ENCODE assay signal across 16 cellular contexts in the genomic region with DNA sequence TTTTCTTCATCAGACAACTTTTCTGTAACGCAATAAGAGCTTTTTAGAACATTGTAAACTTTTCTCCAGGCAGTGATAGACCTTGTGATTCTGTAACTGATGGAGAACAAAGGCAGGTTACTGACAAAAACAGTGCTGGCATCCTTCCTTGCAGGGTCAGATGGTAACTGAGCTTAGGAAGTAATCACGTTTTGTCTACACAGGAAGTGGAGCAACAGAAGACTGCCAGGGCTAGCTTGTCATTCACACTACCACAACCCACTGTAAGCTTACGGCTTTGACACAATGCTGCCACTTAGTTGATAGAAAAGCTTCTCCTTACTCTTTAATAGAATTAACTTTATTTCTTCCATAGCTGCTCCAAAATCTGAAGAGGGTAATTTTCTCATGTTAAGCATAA. TPM values are rescaled to one million over a fixed set of nuclear protein-coding genes. Genes with fewer than 3 reads are reported as not detected.
DNase-seq lines count a peak whose midpoint lies in the region; ATAC-seq and TF ChIP-seq lines count a peak whose summit lies in the region.
"Had no signal": no experiment of that assay in that cellular context is flagged by ENCODE, and none has a peak within 500 bp of the region (broad histone marks: within the 10 kb centered on the region; RNA-seq: fewer than 3 reads in every experiment).

No MANE protein-coding gene starts in this region.

- no peak overlapping the region for H3K27ac ChIP-seq in trophoblast cell (ENCODE audit: low read depth, low read length)
- H3K27ac ChIP-seq: epithelial cell of prostate, Peyer's patch, right lobe of liver had no signal

- no peaks in the 10 kb centered on the region for H4K20me1 ChIP-seq in Loucy (ENCODE audit: insufficient read depth, low read length, poor library complexity, severe bottlenecking)

- H2AK5ac ChIP-seq in trophoblast cell (ENCODE audit: low read length), result no peak overlapping the region

- peak overlapping the region; percentile 34 for H3K4me2 ChIP-seq in Loucy (ENCODE audit: low read depth, low read length, poor library complexity, severe bottlenecking)
- H3K4me2 ChIP-seq in trophoblast cell (ENCODE audit: low read length), result no peak overlapping the region

- H2BK5ac ChIP-seq in trophoblast cell (ENCODE audit: low read depth, low read length, poor library complexity), result no peak overlapping the region

- H2BK120ac ChIP-seq in trophoblast cell (ENCODE audit: insufficient read depth, low read length, poor library complexity), result no peak overlapping the region

- H3F3A ChIP-seq in Loucy (ENCODE audit: low read depth), result no peaks in the 10 kb centered on the region

- H3K9me3 ChIP-seq in Loucy (ENCODE audit: insufficient read depth, low read depth, low read length) (no peaks in the 10 kb centered on the region), trophoblast cell (ENCODE audit: insufficient read depth, low read depth, low read length) (no peaks in the 10 kb centered on the region)
- H3K9me3 ChIP-seq: Peyer's patch, right lobe of liver had no signal

- peaks cover 9% of the 10 kb centered on the region for H3K4me1 ChIP-seq in Loucy (ENCODE audit: insufficient read depth, low read length, poor library complexity, severe bottlenecking)
- no peaks in the 10 kb centered on the region for H3K4me1 ChIP-seq in trophoblast cell (ENCODE audit: control insufficient read depth in 1 of 2, insufficient read depth in 2 of 2, low read length in 2 of 2)
- H3K4me1 ChIP-seq: Peyer's patch, right lobe of liver had no signal

- no peak overlapping the region for H3K4me3 ChIP-seq in Loucy (ENCODE audit: low read length, poor library complexity, severe bottlenecking)
- no peak overlapping the region for H3K4me3 ChIP-seq in trophoblast cell (ENCODE audit: low read depth, low read length)
- H3K4me3 ChIP-seq: Peyer's patch, right lobe of liver had no signal

- H3K9me2 ChIP-seq in Loucy (replicated peaks; ENCODE audit: low read depth, low read length), result no peaks in the 10 kb centered on the region

- H2BK12ac ChIP-seq in trophoblast cell (ENCODE audit: low read length), result no peak overlapping the region

- no peak for TF ChIP-seq CTCF in Loucy (conservative IDR thresholded peaks at IDR 0.05; ENCODE audit: low read length)

- no peak overlapping the region for H3K4ac ChIP-seq in trophoblast cell (ENCODE audit: low read depth, low read length)

- no peaks in the 10 kb centered on the region for H3K27me3 ChIP-seq in Loucy (ENCODE audit: insufficient read depth, low read length, poor library complexity, severe bottlenecking)
- no peaks in the 10 kb centered on the region for H3K27me3 ChIP-seq in trophoblast cell (ENCODE audit: insufficient read depth, low read length)
- H3K27me3 ChIP-seq: Peyer's patch, right lobe of liver had no signal

- no peaks in the 10 kb centered on the region for H3K79me1 ChIP-seq in trophoblast cell (ENCODE audit: low read length)

- H3K14ac ChIP-seq in trophoblast cell (ENCODE audit: low read length), result no peak overlapping the region

- DNase-seq in EH (ENCODE audit: low read depth), result peak; percentile 41
- peak; percentile 54 for DNase-seq in astrocyte of the hippocampus (ENCODE audit: low read depth, low spot score)
- DNase-seq in iris pigment epithelial cell (ENCODE audit: low read depth), result peak; percentile 78
- no peak for DNase-seq in trophoblast cell
- DNase-seq in H4 (ENCODE audit: low spot score), result no peak
- DNase-seq: activated CD8-positive, alpha-beta T cell treated with anti-CD3 and anti-CD28 coated beads, Interleukin-2, amount 10 ng/mL, durations not matched to agents 7 days and 5 days; head of caudate nucleus; islet precursor cell; NCI-H187 treated with DMSO at 0.1 percent for 48 hours; Peyer's patch; right lobe of liver; stimulated activated CD4-positive, alpha-beta T cell treated with anti-CD3 and anti-CD28 coated beads, Interleukin-2, amount 100 ng/mL, for 24 hours had no signal

- no peak overlapping the region for H4K8ac ChIP-seq in trophoblast cell (ENCODE audit: low read depth, low read length)

- ATAC-seq in HG02678 (IDR thresholded peaks at IDR 0.05; ENCODE audit: unreplicated experiment), result no peak
- ATAC-seq in HG02798 (IDR thresholded peaks at IDR 0.05; ENCODE audit: poor library complexity, unreplicated experiment), result no peak
- ATAC-seq: activated CD8-positive, alpha-beta T cell treated with anti-CD3 and anti-CD28 coated beads, Interleukin-2, amount 10 ng/mL, durations not matched to agents 7 days and 5 days; right lobe of liver had no signal

- H4K12ac ChIP-seq in trophoblast cell (ENCODE audit: low read depth, low read length), result no peak overlapping the region

- WGBS in trophoblast cell (ENCODE audit: extremely low coverage, insufficient coverage, insufficient read length), result no CpG with 5 or more reads among the region's 3 CpGs

- no peak overlapping the region for H3K23ac ChIP-seq in trophoblast cell (ENCODE audit: low read length)

- no peaks in the 10 kb centered on the region for H3K79me2 ChIP-seq in Loucy (ENCODE audit: insufficient read depth, low read length)
- H3K79me2 ChIP-seq in trophoblast cell (ENCODE audit: control insufficient read depth, insufficient read depth, low read length, poor library complexity), result no peaks in the 10 kb centered on the region

- no peak overlapping the region for H3K18ac ChIP-seq in trophoblast cell (ENCODE audit: low read length)

- H2AFZ ChIP-seq in Loucy (ENCODE audit: low read length) (peak overlapping the region; percentile 43; the same call in 1 of the 2 replicates), trophoblast cell (ENCODE audit: insufficient read depth, low read length, poor library complexity) (no peak overlapping the region)

- H4K91ac ChIP-seq in trophoblast cell (ENCODE audit: low read depth, low read length), result no peak overlapping the region

- H3K9ac ChIP-seq in Loucy (ENCODE audit: low read depth, low read length, poor library complexity, severe bottlenecking), result no peak overlapping the region
- no peak overlapping the region for H3K9ac ChIP-seq in trophoblast cell (ENCODE audit: low read length)

- H3K36me3 ChIP-seq in Loucy (ENCODE audit: insufficient read depth, low read length) (no peaks in the 10 kb centered on the region), trophoblast cell (ENCODE audit: control insufficient read depth in 1 of 2, insufficient read depth in 2 of 2, low read length in 2 of 2) (no peaks in the 10 kb centered on the region)
- H3K36me3 ChIP-seq: Peyer's patch, right lobe of liver had no signal

RNA-seq across cellular contexts. Expression of a gene that starts 46.8 kb away (rescaled TPM):
- polyA plus RNA-seq in trophoblast cell (2013), result 18.5 and 19.0 TPM in 2 replicates
- 7.6 and 8.8 TPM in 2 replicates for total RNA-seq in H4 (2014; rRNA removed; shearing (Covaris generic))
- total RNA-seq: activated CD8-positive, alpha-beta T cell treated with anti-CD3 and anti-CD28 coated beads, Interleukin-2, amount 10 ng/mL, durations not matched to agents 7 days and 5 days had no signal

Comparison
In these comparisons a context has a peak if more than half of its experiments do, and no peak if none do; other contexts are left out.
1. DNase-seq: peak in EH (single experiment), astrocyte of the hippocampus (single experiment) and iris pigment epithelial cell (single experiment); none in trophoblast cell (0 of 2) and H4 (single experiment).